ENCODE assay signal across 8 cellular contexts in genomic region chr15:85318048-85318731, GRCh38.
DNase-seq lines count a peak whose midpoint lies in the region; ATAC-seq and TF ChIP-seq lines count a peak whose summit lies in the region.

No MANE protein-coding gene starts in this region.

- TF ChIP-seq CTCF in AG10803 (conservative IDR thresholded peaks at IDR 0.05; ENCODE audit: low read length) (peak; percentile 32; the same call in 1 of the 2 replicates), GM13976 (IDR thresholded peaks at IDR 0.05; ENCODE audit: borderline replicate concordance, control extremely low read depth, extremely low read depth, insufficient read depth, missing control alignments) (peak; percentile 4)

- peaks cover 6 to 7% of the 10 kb centered on the region in 2 donors for H3K9me3 Mint-ChIP-seq in stimulated activated naive B cell treated with anti-CD40 and anti-IgM and Interleukin-4, amounts not matched to agents 10 μg/mL and 1 μg/mL and 100 μg/mL, for 72 hours

- H3K36me3 Mint-ChIP-seq in stimulated activated naive B cell treated with anti-CD40 and anti-IgM and Interleukin-4, amounts not matched to agents 10 μg/mL and 1 μg/mL and 100 μg/mL, for 72 hours = peaks cover 8 to 11% of the 10 kb centered on the region in 2 donors

- no peaks in the 10 kb centered on the region for H3K27me3 Mint-ChIP-seq in stimulated activated naive B cell treated with anti-CD40 and anti-IgM and Interleukin-4, amounts not matched to agents 10 μg/mL and 1 μg/mL and 100 μg/mL, for 72 hours

- H3K4me1 Mint-ChIP-seq in stimulated activated naive B cell treated with anti-CD40 and anti-IgM and Interleukin-4, amounts not matched to agents 10 μg/mL and 1 μg/mL and 100 μg/mL, for 72 hours = peaks cover 50 to 86% of the 10 kb centered on the region in 2 donors

- peak overlapping the region; percentile 21 to 61 for H3K4me3 Mint-ChIP-seq in stimulated activated naive B cell treated with anti-CD40 and anti-IgM and Interleukin-4, amounts not matched to agents 10 μg/mL and 1 μg/mL and 100 μg/mL, for 72 hours

- peak overlapping the region; percentile 90 for H3K27ac Mint-ChIP-seq in stimulated activated naive B cell treated with anti-CD40 and anti-IgM and Interleukin-4, amounts not matched to agents 10 μg/mL and 1 μg/mL and 100 μg/mL, for 72 hours

- peak; percentile 89 for ATAC-seq in HG02678 (IDR thresholded peaks at IDR 0.05; ENCODE audit: unreplicated experiment)
- peak; percentile 93 to 95 for ATAC-seq in stimulated activated naive B cell treated with anti-CD40 and anti-IgM and Interleukin-4, amounts not matched to agents 10 μg/mL and 1 μg/mL and 100 μg/mL, for 72 hours (replicated peaks)

- no peak overlapping the region for H3K4me3 ChIP-seq in AG10803 (ENCODE audit: low read length)

- in situ Hi-C loops in GM13976 (cut with MboI; ENCODE audit: low sequenced_read_pairs, unreplicated experiment) = loop anchor here (25.0 kb wide), 2 partner anchors 169 to 394 kb away; no protein-coding TSS in a partner anchor

- peak; percentile 92 for DNase-seq in AG10803 (ENCODE audit: low read depth)
- peak; percentile 71 for DNase-seq in GM13976 (ENCODE audit: low spot score)
- DNase-seq in NCI-H510A (lab: John Stamatoyannopoulos, UW) = peak; percentile 20
- peak; percentile 19 for DNase-seq in ecto neural progenitor cell (ENCODE audit: low spot score)
- DNase-seq in stimulated activated naive B cell treated with anti-CD40 and anti-IgM and Interleukin-4, amounts not matched to agents 10 μg/mL and 1 μg/mL and 100 μg/mL, for 72 hours = peak; percentile 76
- DNase-seq in cerebellum (ENCODE audit: low spot score) = no peak
- no peak for DNase-seq in CD1c-positive myeloid dendritic cell (ENCODE audit: extremely low spot score)

Comparison
In these comparisons a context has a peak if more than half of its experiments do, and no peak if none do; other contexts are left out.
1. DNase-seq: peak in AG10803 (single experiment), GM13976 (single experiment), NCI-H510A (single experiment), ecto neural progenitor cell (single experiment) and stimulated activated naive B cell treated with anti-CD40 and anti-IgM and Interleukin-4, amounts not matched to agents 10 μg/mL and 1 μg/mL and 100 μg/mL, for 72 hours (single experiment); none in cerebellum (single experiment) and CD1c-positive myeloid dendritic cell (single experiment).